In the genomic region with DNA sequence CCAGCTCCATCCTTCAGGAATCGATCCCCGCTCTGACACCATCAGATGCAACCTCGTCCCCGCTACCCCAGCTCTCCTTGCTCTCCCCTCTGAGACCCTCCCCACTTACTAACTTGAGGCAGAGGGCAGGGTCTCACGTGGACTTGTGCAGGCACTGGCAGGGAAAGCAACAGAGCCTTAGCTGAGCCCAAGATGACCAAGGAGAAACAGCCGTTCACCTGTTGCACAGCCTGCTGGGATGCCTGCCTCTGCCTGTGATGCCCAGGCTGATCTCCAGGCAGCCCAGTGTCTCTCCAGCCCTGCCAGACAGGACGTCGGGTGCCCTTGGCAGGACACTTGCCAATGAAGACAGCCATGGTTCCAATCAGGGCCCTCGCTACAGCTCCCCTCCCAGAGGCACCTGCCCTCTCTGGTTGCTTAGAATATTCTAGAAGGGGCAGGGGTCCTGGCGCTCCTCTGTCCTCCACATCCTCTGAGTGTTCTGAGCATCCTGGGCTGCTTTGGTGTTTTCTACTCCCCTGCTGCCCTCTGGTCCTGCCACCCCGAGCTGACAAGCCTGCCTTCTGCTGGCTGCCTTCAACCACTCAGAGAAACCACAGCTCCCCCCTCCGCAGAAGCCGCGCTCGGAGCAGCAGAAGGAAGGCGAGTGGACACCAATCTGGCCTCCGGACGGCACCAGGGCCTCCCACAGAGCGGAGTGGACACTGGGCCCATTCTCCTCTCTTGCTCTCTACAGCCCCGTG, we compare ENCODE assay signal across 15 cellular contexts. TPM values are rescaled to one million over a fixed set of nuclear protein-coding genes. Genes with fewer than 3 reads are reported as not detected.
DNase-seq lines count a peak whose midpoint lies in the region; ATAC-seq and TF ChIP-seq lines count a peak whose summit lies in the region.
"Had no signal": no experiment of that assay in that cellular context is flagged by ENCODE, and none has a peak within 500 bp of the region (broad histone marks: within the 10 kb centered on the region; RNA-seq: fewer than 3 reads in every experiment).

No MANE protein-coding gene starts in this region.

- H4K91ac ChIP-seq in mesenchymal stem cell (ENCODE audit: low read length): no peak overlapping the region

- H3K4me1 Mint-ChIP-seq in CD14-positive monocyte: peaks cover 58% of the 10 kb centered on the region
- peaks cover 90% of the 10 kb centered on the region for H3K4me1 Mint-ChIP-seq in dendritic cell treated with granulocyte-macrophage colony-stimulating factor and Interleukin-4, amounts not matched to agents 40 ng/mL and 50 ng/mL, for 4 days (ENCODE audit: low read depth)

- H4K8ac ChIP-seq in mesenchymal stem cell (ENCODE audit: low read length): no peak overlapping the region

- TF ChIP-seq CTCF in CD14-positive monocyte (IDR thresholded peaks at IDR 0.05): no peak

- no peak overlapping the region for H3K4me2 ChIP-seq in mesenchymal stem cell (ENCODE audit: low read length, poor library complexity, severe bottlenecking)
- H3K4me2 ChIP-seq in Karpas-422 (ENCODE audit: low read depth, low read length, poor library complexity, severe bottlenecking): no peak overlapping the region

- H3K27ac Mint-ChIP-seq in CD14-positive monocyte: peak overlapping the region; percentile 63 to 86 (median 81)
- peak overlapping the region; percentile 53 for H3K27ac Mint-ChIP-seq in dendritic cell treated with granulocyte-macrophage colony-stimulating factor and Interleukin-4, amounts not matched to agents 40 ng/mL and 50 ng/mL, for 4 days
- H3K27ac Mint-ChIP-seq: activated T-helper 1 cell treated with anti-CD3 and anti-CD28 coated beads, Interleukin-12 subunit alpha, Interleukin-12 subunit beta, Interleukin-2, Interleukin-4 antibody, amounts not matched to agents 30 ng/mL and 10 ng/mL and 1 ng/mL, durations not matched to agents 14 hours and 24 hours and 36 hours; B cell had no signal

- H3K36me3 ChIP-seq in mesenchymal stem cell (ENCODE audit: control insufficient read depth in 1 of 2, insufficient read depth in 2 of 2, low read depth in 1 of 2, low read length in 2 of 2) (peaks cover 60 to 64% of the 10 kb centered on the region in 2 experiments), skeletal muscle tissue (ENCODE audit: control insufficient read depth in 3 of 3, insufficient read depth in 3 of 3, low read length in 3 of 3) (no peaks in the 10 kb centered on the region), Karpas-422 (ENCODE audit: insufficient read depth, low read length) (no peaks in the 10 kb centered on the region)

- H3K9me3 ChIP-seq in mesenchymal stem cell (ENCODE audit: control insufficient read depth, low read length) (no peaks in the 10 kb centered on the region), skeletal muscle tissue (ENCODE audit: control insufficient read depth in 3 of 3, low read length in 3 of 3) (no peaks in the 10 kb centered on the region), Karpas-422 (ENCODE audit: low read length) (no peaks in the 10 kb centered on the region)

- H3K4me3 Mint-ChIP-seq in CD14-positive monocyte: no peak overlapping the region
- no peak overlapping the region for H3K4me3 Mint-ChIP-seq in dendritic cell treated with granulocyte-macrophage colony-stimulating factor and Interleukin-4, amounts not matched to agents 40 ng/mL and 50 ng/mL, for 4 days
- H3K4me3 Mint-ChIP-seq: activated T-helper 1 cell treated with anti-CD3 and anti-CD28 coated beads, Interleukin-12 subunit alpha, Interleukin-12 subunit beta, Interleukin-2, Interleukin-4 antibody, amounts not matched to agents 30 ng/mL and 10 ng/mL and 1 ng/mL, durations not matched to agents 14 hours and 24 hours and 36 hours; B cell had no signal

- 93% methylated on average over 20 of the region's 20 CpGs for WGBS in mesenchymal stem cell

- no peaks in the 10 kb centered on the region for H3K9me2 ChIP-seq in Karpas-422 (replicated peaks; ENCODE audit: insufficient read depth, low read length)

- H2BK12ac ChIP-seq in mesenchymal stem cell (ENCODE audit: low read length in 2 of 2): no peak overlapping the region

- H2AFZ ChIP-seq in mesenchymal stem cell (ENCODE audit: low read depth, low read length): no peak overlapping the region
- H2AFZ ChIP-seq in Karpas-422 (ENCODE audit: low read length): no peak overlapping the region

- H3K27me3 Mint-ChIP-seq in CD14-positive monocyte (ENCODE audit: low read depth in 3 of 3): peaks cover 0 to 2% (median 0%) of the 10 kb centered on the region in 3 donors
- no peaks in the 10 kb centered on the region for H3K27me3 Mint-ChIP-seq in dendritic cell treated with granulocyte-macrophage colony-stimulating factor and Interleukin-4, amounts not matched to agents 40 ng/mL and 50 ng/mL, for 4 days

- peaks cover 43% of the 10 kb centered on the region for H3K79me1 ChIP-seq in mesenchymal stem cell (replicated peaks; ENCODE audit: low read length, poor library complexity, severe bottlenecking)

- no peak overlapping the region for H2BK5ac ChIP-seq in mesenchymal stem cell (ENCODE audit: low read depth, low read length, poor library complexity, severe bottlenecking)

- H3K14ac ChIP-seq in mesenchymal stem cell (ENCODE audit: low read length in 2 of 2): no peak overlapping the region

- ATAC-seq in GM19395 (IDR thresholded peaks at IDR 0.05; ENCODE audit: unreplicated experiment): no peak

- H3K27me3 ChIP-seq in mesenchymal stem cell (ENCODE audit: control insufficient read depth in 1 of 2, insufficient read depth in 1 of 2, low read length in 2 of 2) (no peaks in the 10 kb centered on the region), skeletal muscle tissue (ENCODE audit: control insufficient read depth in 3 of 3, insufficient read depth in 3 of 3, low read length in 3 of 3) (no peaks in the 10 kb centered on the region), Karpas-422 (ENCODE audit: low read length) (no peaks in the 10 kb centered on the region)

- no peak overlapping the region for H3K18ac ChIP-seq in mesenchymal stem cell (ENCODE audit: low read depth in 1 of 2, low read length in 2 of 2)

- H2AK5ac ChIP-seq in mesenchymal stem cell (ENCODE audit: low read length, severe bottlenecking): no peak overlapping the region

- H3K27ac ChIP-seq in mesenchymal stem cell (ENCODE audit: low read length, poor library complexity, severe bottlenecking) (no peak overlapping the region), skeletal muscle tissue (ENCODE audit: low read depth, low read length) (no peak overlapping the region), Karpas-422 (ENCODE audit: low read length) (no peak overlapping the region)
- H3K27ac ChIP-seq: VCaP had no signal

- H4K20me1 ChIP-seq in Karpas-422 (ENCODE audit: insufficient read depth, low read depth, low read length): no peaks in the 10 kb centered on the region

- H3K79me2 ChIP-seq in Karpas-422 (ENCODE audit: low read length): no peaks in the 10 kb centered on the region

- no peak overlapping the region for H3K4me3 ChIP-seq in mesenchymal stem cell (ENCODE audit: insufficient read depth in 1 of 2, low read depth in 1 of 2, low read length in 2 of 2)
- no peak overlapping the region for H3K4me3 ChIP-seq in skeletal muscle tissue (ENCODE audit: low read length in 3 of 3)
- H3K4me3 ChIP-seq in Karpas-422 (ENCODE audit: low read length): no peak overlapping the region
- H3K4me3 ChIP-seq: lung had no signal

- H3K9ac ChIP-seq in mesenchymal stem cell (ENCODE audit: low read length): peak overlapping the region; percentile 42
- peak overlapping the region in 2 of 3 donors; percentile 43 to 57 for H3K9ac ChIP-seq in skeletal muscle tissue (ENCODE audit: low read depth in 1 of 3, low read length in 3 of 3)
- no peak overlapping the region for H3K9ac ChIP-seq in Karpas-422 (ENCODE audit: low read length)

- no peak overlapping the region for H3K4ac ChIP-seq in mesenchymal stem cell (ENCODE audit: low read depth in 1 of 2, low read length in 2 of 2)

- no peak overlapping the region for H2BK120ac ChIP-seq in mesenchymal stem cell (ENCODE audit: low read depth, low read length)

- DNase-seq in CD14-positive monocyte (ENCODE audit: low spot score) (no peak), mesenchymal stem cell (no peak), Karpas-422 (no peak)
- DNase-seq in stimulated activated naive CD4-positive, alpha-beta T cell (lab: John Stamatoyannopoulos, UW): no peak
- no peak for DNase-seq in activated effector memory CD4-positive, alpha-beta T cell treated with anti-CD3 and anti-CD28 coated beads, Interleukin-2, amount 50 U/mL, for 16 hours
- DNase-seq: NCI-H1048, NCI-H774, SIG-M5 had no signal

- H2BK15ac ChIP-seq in mesenchymal stem cell (ENCODE audit: low read depth, poor library complexity, severe bottlenecking): no peak overlapping the region

- H3K4me1 ChIP-seq in mesenchymal stem cell (ENCODE audit: control insufficient read depth, insufficient read depth, low read depth, low read length) (peaks cover 26% of the 10 kb centered on the region), skeletal muscle tissue (ENCODE audit: control insufficient read depth in 3 of 3, insufficient read depth in 3 of 3, low read length in 3 of 3) (peaks cover 67 to 68% (median 67%) of the 10 kb centered on the region in 3 donors), Karpas-422 (ENCODE audit: low read length) (peaks cover 6% of the 10 kb centered on the region)

- H3K23ac ChIP-seq in mesenchymal stem cell (ENCODE audit: low read length in 2 of 2): no peak overlapping the region

- peaks cover 52 to 68% of the 10 kb centered on the region in 2 donors for H3K36me3 Mint-ChIP-seq in CD14-positive monocyte
- peaks cover 87% of the 10 kb centered on the region for H3K36me3 Mint-ChIP-seq in dendritic cell treated with granulocyte-macrophage colony-stimulating factor and Interleukin-4, amounts not matched to agents 40 ng/mL and 50 ng/mL, for 4 days (ENCODE audit: low read depth)

- peaks cover 0 to 3% (median 0%) of the 10 kb centered on the region in 7 donors for H3K9me3 Mint-ChIP-seq in CD14-positive monocyte
- no peaks in the 10 kb centered on the region for H3K9me3 Mint-ChIP-seq in dendritic cell treated with granulocyte-macrophage colony-stimulating factor and Interleukin-4, amounts not matched to agents 40 ng/mL and 50 ng/mL, for 4 days
- H3K9me3 Mint-ChIP-seq: activated T-helper 1 cell treated with anti-CD3 and anti-CD28 coated beads, Interleukin-12 subunit alpha, Interleukin-12 subunit beta, Interleukin-2, Interleukin-4 antibody, amounts not matched to agents 30 ng/mL and 10 ng/mL and 1 ng/mL, durations not matched to agents 14 hours and 24 hours and 36 hours had no signal

- intact Hi-C loops in CD14-positive monocyte (cut with micrococcal nuclease): no loop called here
- intact Hi-C loops in dendritic cell treated with granulocyte-macrophage colony-stimulating factor and Interleukin-4, amounts not matched to agents 40 ng/mL and 50 ng/mL, for 4 days (cut with micrococcal nuclease): no loop called here

RNA-seq across cellular contexts. Expression of a gene that starts 6.7 kb away (rescaled TPM):
- under 1 TPM in 1 of 2 donors, not detected in 1; 0.38 TPM for polyA plus RNA-seq in CD14-positive monocyte
- 0.04 TPM for polyA plus RNA-seq in mesenchymal stem cell (2013, experiment 1 of 2)
- polyA plus RNA-seq in mesenchymal stem cell (2013, experiment 2 of 2): 0.05 TPM
- total RNA-seq in skeletal muscle tissue: 1.6 TPM
- not detected in 2 replicates for total RNA-seq in Karpas-422 (2014; rRNA removed; shearing (Covaris generic); ENCODE audit: low replicate concordance)
- total RNA-seq: activated T-helper 1 cell treated with anti-CD3 and anti-CD28 coated beads, Interleukin-12 subunit alpha, Interleukin-12 subunit beta, Interleukin-2, Interleukin-4 antibody, amounts not matched to agents 30 ng/mL and 10 ng/mL and 1 ng/mL, durations not matched to agents 14 hours and 24 hours and 36 hours had no signal

RNA-seq across cellular contexts. Expression of a gene that starts 28.9 kb away (rescaled TPM):
- 1 to 10 TPM; 4.5 to 6.4 TPM for polyA plus RNA-seq in CD14-positive monocyte
- 391 TPM for polyA plus RNA-seq in mesenchymal stem cell (2013, experiment 1 of 2)
- 397 TPM for polyA plus RNA-seq in mesenchymal stem cell (2013, experiment 2 of 2)
- total RNA-seq in skeletal muscle tissue: 39.7 TPM
- 0.07 TPM in 1 of 2 replicates, not detected in the other for total RNA-seq in Karpas-422 (2014; rRNA removed; shearing (Covaris generic); ENCODE audit: low replicate concordance)

RNA-seq across cellular contexts. Expression of a gene that starts 55.6 kb away (rescaled TPM):
- polyA plus RNA-seq in CD14-positive monocyte: 1 to 10 TPM; 4.4 to 6.1 TPM
- polyA plus RNA-seq in mesenchymal stem cell (2013, experiment 1 of 2): 31.5 TPM
- polyA plus RNA-seq in mesenchymal stem cell (2013, experiment 2 of 2): 30.8 TPM
- 25.6 TPM for total RNA-seq in skeletal muscle tissue
- 28.4 and 29.6 TPM in 2 replicates for total RNA-seq in Karpas-422 (2014; rRNA removed; shearing (Covaris generic); ENCODE audit: low replicate concordance)

Comparison
In these comparisons a context has a peak if more than half of its experiments do, and no peak if none do; other contexts are left out.
1. RNA of a gene that starts 28.9 kb away (total RNA-seq): 39.7 TPM in skeletal muscle tissue (single experiment); 0.07 TPM in Karpas-422; every median in the first group is over 10 times any median in the second.